In the genomic region with DNA sequence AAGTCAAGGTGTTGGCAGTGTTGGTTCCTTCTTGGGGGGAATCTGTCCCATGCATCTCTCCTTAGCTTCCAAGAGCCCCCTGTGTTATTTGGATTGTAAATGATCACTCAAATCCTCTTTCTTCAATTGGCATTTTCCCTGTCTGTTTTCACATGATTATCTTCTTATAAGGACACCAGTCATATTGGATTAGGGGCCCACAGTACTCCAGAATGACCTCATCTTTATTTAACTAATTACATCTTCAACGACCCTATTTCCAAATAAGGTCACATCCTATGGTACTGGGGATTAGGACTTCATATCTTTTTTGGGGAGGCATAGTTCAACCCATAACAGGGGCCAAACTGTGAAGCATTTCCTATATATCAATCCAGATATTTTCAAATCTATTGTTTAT, we compare ENCODE assay signal across 29 cellular contexts.
"Had no signal": no experiment of that assay in that cellular context is flagged by ENCODE, and none has a peak within 500 bp of the region (broad histone marks: within the 10 kb centered on the region; RNA-seq: fewer than 3 reads in every experiment).

No MANE protein-coding gene starts in this region.

- H3K4me3 ChIP-seq: ascending aorta, breast epithelium, cardiac muscle cell, coronary artery, dorsolateral prefrontal cortex, gastrocnemius medialis, heart left ventricle had no signal

- DNase-seq: activated CD4-positive, alpha-beta memory T cell treated with anti-CD3 and anti-CD28 coated beads for 36 hours; activated CD4-positive, alpha-beta T cell treated with anti-CD3 and anti-CD28 coated beads for 36 hours; activated CD4-positive, alpha-beta T cell treated with anti-CD3 and anti-CD28 coated beads, Interleukin-2, amount 10 ng/mL, durations not matched to agents 24 days and 14 days; activated CD4-positive, CD25-positive, alpha-beta regulatory T cell; activated CD4-positive, CD25-positive, alpha-beta regulatory T cell treated with anti-CD3 and anti-CD28 coated beads, Interleukin-2, amount 50 U/mL, for 72 hours; activated CD8-positive, alpha-beta memory T cell treated with anti-CD3 and anti-CD28 coated beads, Interleukin-2, amount 50 U/mL, for 48 hours; activated CD8-positive, alpha-beta T cell treated with anti-CD3 and anti-CD28 coated beads, Interleukin-2, amount 10 ng/mL, durations not matched to agents 7 days and 5 days; activated gamma-delta T cell; activated naive CD4-positive, alpha-beta T cell; activated naive CD4-positive, alpha-beta T cell treated with anti-CD3 and anti-CD28 coated beads, Interleukin-2, amount 10 ng/mL, durations not matched to agents 7 days and 5 days; activated naive CD8-positive, alpha-beta T cell treated with anti-CD3 and anti-CD28 coated beads, Interleukin-2, amount 10 ng/mL, durations not matched to agents 7 days and 5 days; activated T-cell treated with anti-CD3 and anti-CD28 coated beads for 4 hours; activated T-cell treated with anti-CD3 and anti-CD28 coated beads, Interleukin-2, amount 50 U/mL, for 24 hours; activated T-cell treated with anti-CD3 and anti-CD28 coated beads, Interleukin-2, amount 50 U/mL, for 72 hours; dorsolateral prefrontal cortex; effector memory CD4-positive, alpha-beta T cell; endodermal cell; foreskin keratinocyte; gastrocnemius medialis; glutamatergic neuron; heart left ventricle; T-helper 17 cell; T1000 had no signal

- H3K27me3 ChIP-seq: ascending aorta, breast epithelium, cardiac muscle cell, dorsolateral prefrontal cortex, foreskin keratinocyte, gastrocnemius medialis, heart left ventricle had no signal

- H3K27ac ChIP-seq: ascending aorta, breast epithelium, cardiac muscle cell, coronary artery, dorsolateral prefrontal cortex, foreskin keratinocyte, gastrocnemius medialis, heart left ventricle had no signal

- H3K9me3 ChIP-seq: ascending aorta, breast epithelium, gastrocnemius medialis, heart left ventricle had no signal

- ATAC-seq: activated CD4-positive, alpha-beta T cell treated with anti-CD3 and anti-CD28 coated beads for 36 hours; activated CD8-positive, alpha-beta T cell treated with anti-CD3 and anti-CD28 coated beads, Interleukin-2, amount 10 ng/mL, durations not matched to agents 7 days and 5 days; activated naive CD4-positive, alpha-beta T cell treated with anti-CD3 and anti-CD28 coated beads, Interleukin-2, amount 50 U/mL, for 72 hours; activated T-cell treated with anti-CD3 and anti-CD28 coated beads, Interleukin-2, amount 50 U/mL, for 72 hours; esophagus mucosa; foreskin keratinocyte; gastrocnemius medialis; heart left ventricle; T-helper 17 cell had no signal

- H3K36me3 ChIP-seq: breast epithelium, cardiac muscle cell had no signal

- H3K4me1 ChIP-seq: ascending aorta, breast epithelium, foreskin keratinocyte, gastrocnemius medialis had no signal
